Comparison of ENCODE assay signal across 10 cellular contexts in genomic region chr9:37511006-37511714, GRCh38. TPM values are rescaled to one million over a fixed set of nuclear protein-coding genes. Genes with fewer than 3 reads are reported as not detected.
DNase-seq lines count a peak whose midpoint lies in the region; ATAC-seq and TF ChIP-seq lines count a peak whose summit lies in the region.
"Had no signal": no experiment of that assay in that cellular context is flagged by ENCODE, and none has a peak within 500 bp of the region (broad histone marks: within the 10 kb centered on the region; RNA-seq: fewer than 3 reads in every experiment).

No MANE protein-coding gene starts in this region.

- H4K20me1 ChIP-seq in neural progenitor cell (ENCODE audit: low read depth) = no peaks in the 10 kb centered on the region

- H3K36me3 ChIP-seq in neural progenitor cell = no peaks in the 10 kb centered on the region

- H3F3A ChIP-seq in neural progenitor cell (ENCODE audit: low read depth) = no peaks in the 10 kb centered on the region

- no peak overlapping the region for H3K27ac Mint-ChIP-seq in HFFc6
- H3K27ac Mint-ChIP-seq in neural progenitor cell = no peak overlapping the region
- no peak overlapping the region for H3K27ac Mint-ChIP-seq in type B pancreatic cell
- H3K27ac Mint-ChIP-seq: nephron had no signal

- H3K4me2 ChIP-seq in neural progenitor cell = no peak overlapping the region

- H3K27ac ChIP-seq in neural progenitor cell = no peak overlapping the region

- H3K4me3 ChIP-seq in neural progenitor cell = no peak overlapping the region

- no peaks in the 10 kb centered on the region for H3K4me1 Mint-ChIP-seq in HFFc6 (ENCODE audit: low read depth)
- H3K4me1 Mint-ChIP-seq in neural progenitor cell = peaks cover 8% of the 10 kb centered on the region
- H3K4me1 Mint-ChIP-seq in type B pancreatic cell (ENCODE audit: unreplicated experiment) = no peaks in the 10 kb centered on the region
- H3K4me1 Mint-ChIP-seq: nephron had no signal

- H3K36me3 Mint-ChIP-seq in HFFc6 (ENCODE audit: low read depth) (peaks cover 16% of the 10 kb centered on the region), neural progenitor cell (peaks cover 22% of the 10 kb centered on the region), type B pancreatic cell (peaks cover 13% of the 10 kb centered on the region)

- no peaks in the 10 kb centered on the region for H3K4me1 ChIP-seq in neural progenitor cell

- peak; percentile 66 for DNase-seq in DMS 273 (lab: John Stamatoyannopoulos, UW; ENCODE audit: unreplicated experiment)
- DNase-seq in DMS 273 treated with DMSO at 0.1 percent for 48 hours (lab: John Stamatoyannopoulos, UW) = no peak
- no peak for DNase-seq in HFFc6
- peak; percentile 12 for DNase-seq in amniotic epithelial cell (ENCODE audit: low read depth)
- DNase-seq in neural progenitor cell (ENCODE audit: low spot score) = peak; percentile 28
- DNase-seq in type B pancreatic cell (ENCODE audit: extremely low spot score, unreplicated experiment) = no peak
- DNase-seq: activated T-cell treated with anti-CD3 and anti-CD28 coated beads, Interleukin-2, amount 50 U/mL, for 4 hours had no signal

- ATAC-seq in GM21381 (IDR thresholded peaks at IDR 0.05; ENCODE audit: unreplicated experiment) (no peak), GM21515 (IDR thresholded peaks at IDR 0.05; ENCODE audit: unreplicated experiment) (no peak)

- H3K27me3 Mint-ChIP-seq in HFFc6 (ENCODE audit: insufficient read depth) = no peaks in the 10 kb centered on the region; the same call in none of the 2 replicates
- H3K27me3 Mint-ChIP-seq in neural progenitor cell (ENCODE audit: insufficient read depth, low read depth) = no peaks in the 10 kb centered on the region
- H3K27me3 Mint-ChIP-seq in type B pancreatic cell = no peaks in the 10 kb centered on the region

- H3K9me3 ChIP-seq in neural progenitor cell (ENCODE audit: low read depth) = no peaks in the 10 kb centered on the region

- H2AFZ ChIP-seq in neural progenitor cell (replicated peaks) = no peak overlapping the region

- TF ChIP-seq CTCF in HFFc6 (IDR thresholded peaks at IDR 0.05) = peak; percentile 26; the same call in 1 of the 2 replicates
- peak; percentile 28 for TF ChIP-seq CTCF in neural progenitor cell (IDR thresholded peaks at IDR 0.05)
- TF ChIP-seq CTCF in type B pancreatic cell (conservative IDR thresholded peaks at IDR 0.05) = no peak

- no peak overlapping the region for H3K9ac ChIP-seq in neural progenitor cell

- H3K4me3 Mint-ChIP-seq in HFFc6 (no peak overlapping the region), neural progenitor cell (no peak overlapping the region), type B pancreatic cell (no peak overlapping the region)
- H3K4me3 Mint-ChIP-seq: activated T-cell treated with anti-CD3 and anti-CD28 coated beads, Interleukin-2, amount 50 U/mL, for 4 hours; nephron had no signal

- H3K27me3 ChIP-seq in neural progenitor cell = no peaks in the 10 kb centered on the region

- H3K79me2 ChIP-seq in neural progenitor cell (ENCODE audit: low read depth) = no peaks in the 10 kb centered on the region

- no peaks in the 10 kb centered on the region for H3K9me3 Mint-ChIP-seq in HFFc6
- H3K9me3 Mint-ChIP-seq in neural progenitor cell = no peaks in the 10 kb centered on the region
- H3K9me3 Mint-ChIP-seq in type B pancreatic cell = no peaks in the 10 kb centered on the region
- H3K9me3 Mint-ChIP-seq: activated T-cell treated with anti-CD3 and anti-CD28 coated beads, Interleukin-2, amount 50 U/mL, for 4 hours; nephron had no signal

RNA-seq across cellular contexts. Expression of gene POLR1E, which starts 25.4 kb away (rescaled TPM):
- 10 to 100 TPM; 31.0 to 38.5 (median 33.7) TPM for total RNA-seq in HFFc6 (2021; fragmentation: NEBNext Ultra II Directional; extraction: Animal tissue kit (Norgen Biotek cat#: 25700))
- total RNA-seq in neural progenitor cell (ENCODE audit: low replicate concordance) (36.6 and 38.6 TPM in 2 replicates), type B pancreatic cell (ENCODE audit: low replicate concordance) (16.3 and 26.9 TPM in 2 replicates)

RNA-seq across cellular contexts. Expression of gene ZBTB5, which starts 45.9 kb away (rescaled TPM):
- total RNA-seq in HFFc6 (2021; fragmentation: NEBNext Ultra II Directional; extraction: Animal tissue kit (Norgen Biotek cat#: 25700)) = 1 to 10 TPM; 4.6 to 5.9 (median 5.3) TPM
- 24.1 and 24.9 TPM in 2 replicates for total RNA-seq in neural progenitor cell (ENCODE audit: low replicate concordance)
- total RNA-seq in type B pancreatic cell (ENCODE audit: low replicate concordance) = 22.6 and 25.9 TPM in 2 replicates

Comparison
In these comparisons a context has a peak if more than half of its experiments do, and no peak if none do; other contexts are left out.
1. DNase-seq: peak in DMS 273 (single experiment), amniotic epithelial cell (single experiment) and neural progenitor cell (single experiment); none in DMS 273 treated with DMSO at 0.1 percent for 48 hours (single experiment), HFFc6 (single experiment) and type B pancreatic cell (single experiment).